Comparison of ENCODE assay signal across 16 cellular contexts in genomic region chr3:60246361-60246760, GRCh38.
A peak's percentile ranks its signal among the peaks of the same experiment; 100 is the strongest.
DNase-seq lines count a peak whose midpoint lies in the region; ATAC-seq and TF ChIP-seq lines count a peak whose summit lies in the region.
"Had no signal": no experiment of that assay in that cellular context is flagged by ENCODE, and none has a peak within 500 bp of the region (broad histone marks: within the 10 kb centered on the region; RNA-seq: fewer than 3 reads in every experiment).

No MANE protein-coding gene starts in this region.

- intact Hi-C loops in OCI-LY7 (cut with micrococcal nuclease; ENCODE audit: unreplicated experiment) (loop anchor here (5.0 kb wide), 1 partner anchor 164 kb away; no protein-coding TSS in a partner anchor), adrenal gland (cut with DNase I) (no loop called here), left cardiac atrium (cut with DNase I) (no loop called here)

- H3K36me3 ChIP-seq in OCI-LY7 (ENCODE audit: insufficient read depth, low read length), result no peaks in the 10 kb centered on the region
- no peaks in the 10 kb centered on the region for H3K36me3 ChIP-seq in adrenal gland (replicated peaks in 1 of 2)
- no peaks in the 10 kb centered on the region for H3K36me3 ChIP-seq in tibial nerve
- H3K36me3 ChIP-seq: BLaER1 had no signal

- H3K27ac ChIP-seq in OCI-LY7 (ENCODE audit: low read depth, low read length, poor library complexity, severe bottlenecking), result no peak overlapping the region
- no peak overlapping the region for H3K27ac ChIP-seq in adrenal gland
- no peak overlapping the region for H3K27ac ChIP-seq in tibial nerve
- H3K27ac ChIP-seq: BLaER1, GM23248 had no signal

- H3K4me3 ChIP-seq in OCI-LY7 (ENCODE audit: low read depth, low read length, poor library complexity, severe bottlenecking) (no peak overlapping the region), adrenal gland (no peak overlapping the region), tibial nerve (no peak overlapping the region)
- H3K4me3 ChIP-seq: BLaER1, GM12878, GM23248 had no signal

- WGBS in adrenal gland, 4 donors, result 91 to 95% (median 93%) methylated on average over 4 of the region's 4 CpGs
- WGBS in tibial nerve, 2 donors, result 87 to 91% methylated on average over 4 of the region's 4 CpGs

- H3K27me3 ChIP-seq in adrenal gland (no peaks in the 10 kb centered on the region), tibial nerve (no peaks in the 10 kb centered on the region)
- H3K27me3 ChIP-seq: BLaER1 had no signal

- no peak for TF ChIP-seq POLR2A in adrenal gland (IDR thresholded peaks at IDR 0.05)
- TF ChIP-seq POLR2A in tibial nerve (IDR thresholded peaks at IDR 0.05), result no peak

- CTCF ChIA-PET in OCI-LY7 (lab: Charles Lee; ENCODE audit: unreplicated experiment), result no interaction called here

- no peak for ATAC-seq in left cardiac atrium
- ATAC-seq: GM12878, HCT116 had no signal

- H3K4me2 ChIP-seq in OCI-LY7 (ENCODE audit: low read length), result 0 out of 2 replicates have a peak overlapping the region, but pooled peaks have one; percentile 16
- H3K4me2 ChIP-seq: BLaER1 had no signal

- no TSS peak for BruUV-seq in OCI-LY7 (replicated peaks; lab: Mats Ljungman, UMichigan)

- no peaks in the 10 kb centered on the region for H3K9me2 ChIP-seq in OCI-LY7 (ENCODE audit: insufficient read depth, low read length)

- POLR2A ChIA-PET in OCI-LY7 (lab: Charles Lee), result interaction anchor here (0.6 to 0.7 kb wide), 2 partner anchors 72 to 131 kb away, joined by 3 to 4 read pairs; no protein-coding TSS in a partner anchor

- no peak for TF ChIP-seq EP300 in tibial nerve (IDR thresholded peaks at IDR 0.05)

- H2AFZ ChIP-seq in OCI-LY7 (ENCODE audit: low read length), result no peak overlapping the region
- H2AFZ ChIP-seq: GM23248 had no signal

- H3K79me2 ChIP-seq in OCI-LY7 (ENCODE audit: insufficient read depth, low read depth, low read length), result no peaks in the 10 kb centered on the region

- DNase-seq in NCI-H1105 treated with DMSO at 0.1 percent for 48 hours (lab: John Stamatoyannopoulos, UW) (peak; percentile 59), NCI-H1105 (lab: John Stamatoyannopoulos, UW) (no peak), NCI-H2029 (lab: John Stamatoyannopoulos, UW) (peak; percentile 32), NCI-H526 (lab: John Stamatoyannopoulos, UW) (peak; percentile 70 to 83), OCI-LY7 (ENCODE audit: low spot score) (no peak), adrenal gland (no peak), left cardiac atrium (no peak), tibial nerve (ENCODE audit: low spot score in 2 of 2) (no peak)
- DNase-seq: 8988T; AML-193; Caco-2; CD8-positive, alpha-beta memory T cell; GM23248 had no signal

- no peaks in the 10 kb centered on the region for H4K20me1 ChIP-seq in OCI-LY7 (ENCODE audit: insufficient read depth, low read length)
- H4K20me1 ChIP-seq: BLaER1 had no signal

- H3K4me1 ChIP-seq in OCI-LY7 (ENCODE audit: insufficient read depth, low read length, poor library complexity, severe bottlenecking), result peaks cover 19% of the 10 kb centered on the region
- no peaks in the 10 kb centered on the region for H3K4me1 ChIP-seq in adrenal gland (replicated peaks in 1 of 2)
- H3K4me1 ChIP-seq in tibial nerve, result no peaks in the 10 kb centered on the region
- H3K4me1 ChIP-seq: Caco-2 had no signal

- H3K9me3 ChIP-seq in OCI-LY7 (ENCODE audit: low read length), result no peaks in the 10 kb centered on the region
- no peaks in the 10 kb centered on the region for H3K9me3 ChIP-seq in adrenal gland (replicated peaks in 1 of 3)
- H3K9me3 ChIP-seq in tibial nerve, result no peaks in the 10 kb centered on the region
- H3K9me3 ChIP-seq: BLaER1, Caco-2 had no signal

- TF ChIP-seq CTCF in OCI-LY7 (conservative IDR thresholded peaks at IDR 0.05; ENCODE audit: low read length) (no peak), adrenal gland (IDR thresholded peaks at IDR 0.05) (no peak), tibial nerve (IDR thresholded peaks at IDR 0.05) (no peak)

Comparison
In these comparisons a context has a peak if more than half of its experiments do, and no peak if none do; other contexts are left out.
1. DNase-seq: peak in NCI-H1105 treated with DMSO at 0.1 percent for 48 hours (single experiment), NCI-H2029 (single experiment) and NCI-H526 (2 of 2); none in NCI-H1105 (single experiment), OCI-LY7 (single experiment), adrenal gland (0 of 7), left cardiac atrium (single experiment) and tibial nerve (0 of 2).